In genomic region chr2:35408320-35408719, GRCh38 we compare ENCODE assay signal across 19 cellular contexts.
DNase-seq lines count a peak whose midpoint lies in the region; ATAC-seq and TF ChIP-seq lines count a peak whose summit lies in the region.
"Had no signal": no experiment of that assay in that cellular context is flagged by ENCODE, and none has a peak within 500 bp of the region (broad histone marks: within the 10 kb centered on the region; RNA-seq: fewer than 3 reads in every experiment).

No MANE protein-coding gene starts in this region.

- DNase-seq in GM23338 (ENCODE audit: low spot score) (peak; percentile 10), WTC11 (ENCODE audit: low spot score) (no peak), iPS-NIHi11 (ENCODE audit: low spot score) (peak; percentile 10), mesendoderm (peak; percentile 33), T-helper 2 cell (no peak), SHP77 treated with DMSO at 0.1 percent for 48 hours (lab: John Stamatoyannopoulos, UW) (no peak), neural progenitor cell (ENCODE audit: low spot score) (no peak)
- DNase-seq: AML-193; Caco-2; Calu3; CD4-positive, alpha-beta T cell; CD8-positive, alpha-beta T cell; DMS79 treated with DMSO at 0.1 percent for 48 hours; GF-D8 had no signal

- POLR2A ChIA-PET in WTC11 (lab: Charles Lee) = no interaction called here

- H4K8ac ChIP-seq in mesendoderm (ENCODE audit: low read depth, low read length) = no peak overlapping the region

- no peak overlapping the region for H2BK15ac ChIP-seq in mesendoderm (replicated peaks; ENCODE audit: low read depth)

- H3K4ac ChIP-seq in mesendoderm (ENCODE audit: low read depth, low read length) = no peak overlapping the region

- H3K27me3 Mint-ChIP-seq in GM23338 (ENCODE audit: insufficient read depth, low read depth, poor library complexity) = peaks cover 1% of the 10 kb centered on the region
- H3K27me3 Mint-ChIP-seq in WTC11 (ENCODE audit: low read depth) = no peaks in the 10 kb centered on the region; the same call in 1 of the 2 replicates
- H3K27me3 Mint-ChIP-seq in neural progenitor cell (ENCODE audit: insufficient read depth, low read depth) = no peaks in the 10 kb centered on the region
- H3K27me3 Mint-ChIP-seq: B cell; CD4-positive, alpha-beta T cell had no signal

- no peak overlapping the region for H3K23ac ChIP-seq in mesendoderm (ENCODE audit: low read length)

- no peak overlapping the region for H2BK120ac ChIP-seq in mesendoderm (ENCODE audit: low read depth, low read length)

- no peak overlapping the region for H3K27ac Mint-ChIP-seq in GM23338
- no peak overlapping the region for H3K27ac Mint-ChIP-seq in WTC11
- no peak overlapping the region for H3K27ac Mint-ChIP-seq in neural progenitor cell
- H3K27ac Mint-ChIP-seq: B cell; CD4-positive, alpha-beta T cell; CD8-positive, alpha-beta T cell had no signal

- H3K36me3 ChIP-seq in GM23338 (ENCODE audit: insufficient read depth) (no peaks in the 10 kb centered on the region), mesendoderm (ENCODE audit: control insufficient read depth, insufficient read depth, low read length) (no peaks in the 10 kb centered on the region), neural progenitor cell (no peaks in the 10 kb centered on the region)
- H3K36me3 ChIP-seq: BLaER1 treated with 17β-estradiol and CSF1 and Interleukin-3, amounts not matched to agents 10 nM and 100 nM had no signal

- H3K4me1 Mint-ChIP-seq in GM23338 (peaks cover 3% of the 10 kb centered on the region; the same call in 2 of the 3 replicates), WTC11 (peaks cover 18% of the 10 kb centered on the region), neural progenitor cell (no peaks in the 10 kb centered on the region)
- H3K4me1 Mint-ChIP-seq: B cell had no signal

- no peak overlapping the region for H2BK5ac ChIP-seq in mesendoderm (ENCODE audit: low read length)

- H3K27me3 ChIP-seq in GM23338 (ENCODE audit: insufficient read depth) = no peaks in the 10 kb centered on the region
- no peaks in the 10 kb centered on the region for H3K27me3 ChIP-seq in mesendoderm (ENCODE audit: insufficient read depth, low read length, poor library complexity)
- H3K27me3 ChIP-seq in neural progenitor cell = no peaks in the 10 kb centered on the region
- H3K27me3 ChIP-seq: BLaER1 treated with 17β-estradiol and CSF1 and Interleukin-3, amounts not matched to agents 10 nM and 100 nM had no signal

- H3K4me2 ChIP-seq in GM23338 (no peak overlapping the region), mesendoderm (ENCODE audit: low read length) (no peak overlapping the region), neural progenitor cell (no peak overlapping the region)
- H3K4me2 ChIP-seq: A549; BLaER1 treated with 17β-estradiol and CSF1 and Interleukin-3, amounts not matched to agents 10 nM and 100 nM had no signal

- no peaks in the 10 kb centered on the region for H3F3A ChIP-seq in GM23338 (replicated peaks; ENCODE audit: low read depth)
- H3F3A ChIP-seq in neural progenitor cell (ENCODE audit: low read depth) = no peaks in the 10 kb centered on the region

- H4K20me1 ChIP-seq in GM23338 (replicated peaks; ENCODE audit: insufficient read depth) = no peaks in the 10 kb centered on the region
- H4K20me1 ChIP-seq in neural progenitor cell (ENCODE audit: low read depth) = no peaks in the 10 kb centered on the region
- H4K20me1 ChIP-seq: BLaER1 treated with 17β-estradiol and CSF1 and Interleukin-3, amounts not matched to agents 10 nM and 100 nM had no signal

- ATAC-seq in GM23338 (peak; percentile 50; the same call in 2 of the 3 replicates), WTC11 (peak; percentile 52; the same call in 1 of the 2 replicates)
- ATAC-seq: A549; CD8-positive, alpha-beta T cell had no signal

- TF ChIP-seq CTCF in GM23338 (conservative IDR thresholded peaks at IDR 0.05; ENCODE audit: low read depth in 2 of 2) = no peak
- TF ChIP-seq CTCF in WTC11 (IDR thresholded peaks at IDR 0.05) = no peak
- no peak for TF ChIP-seq CTCF in neural progenitor cell (IDR thresholded peaks at IDR 0.05)

- H3K36me3 Mint-ChIP-seq in GM23338 (ENCODE audit: low read depth) (no peaks in the 10 kb centered on the region), WTC11 (no peaks in the 10 kb centered on the region), neural progenitor cell (no peaks in the 10 kb centered on the region)
- H3K36me3 Mint-ChIP-seq: CD8-positive, alpha-beta T cell had no signal

- no peaks in the 10 kb centered on the region for H3K79me1 ChIP-seq in mesendoderm (ENCODE audit: low read length)

- H3K79me2 ChIP-seq in GM23338 (replicated peaks; ENCODE audit: insufficient read depth) = no peaks in the 10 kb centered on the region
- no peaks in the 10 kb centered on the region for H3K79me2 ChIP-seq in mesendoderm (ENCODE audit: control insufficient read depth, insufficient read depth, low read length)
- no peaks in the 10 kb centered on the region for H3K79me2 ChIP-seq in neural progenitor cell (ENCODE audit: low read depth)

- 0 out of 2 replicates have a peak, but pooled peaks cover 5% of the 10 kb centered on the region for H3K9me2 ChIP-seq in GM23338 (ENCODE audit: insufficient read depth)

- CTCF ChIA-PET in WTC11 (lab: Charles Lee) = no interaction called here

- no peak overlapping the region for H2AFZ ChIP-seq in GM23338
- H2AFZ ChIP-seq in neural progenitor cell (replicated peaks) = no peak overlapping the region

- H3K27ac ChIP-seq in GM23338 (ENCODE audit: low read depth) (no peak overlapping the region), mesendoderm (ENCODE audit: low read depth, low read length) (no peak overlapping the region), neural progenitor cell (no peak overlapping the region)
- H3K27ac ChIP-seq: 22Rv1; A549; BLaER1 treated with 17β-estradiol and CSF1 and Interleukin-3, amounts not matched to agents 10 nM and 100 nM; C4-2B had no signal

- H3K9ac ChIP-seq in mesendoderm (ENCODE audit: low read length) (no peak overlapping the region), neural progenitor cell (no peak overlapping the region)
- H3K9ac ChIP-seq: BLaER1 treated with 17β-estradiol and CSF1 and Interleukin-3, amounts not matched to agents 10 nM and 100 nM had no signal

- no peak overlapping the region for H3K4me3 Mint-ChIP-seq in GM23338
- no peak overlapping the region for H3K4me3 Mint-ChIP-seq in WTC11
- no peak overlapping the region for H3K4me3 Mint-ChIP-seq in neural progenitor cell
- H3K4me3 Mint-ChIP-seq: B cell; CD4-positive, alpha-beta T cell; CD8-positive, alpha-beta T cell had no signal

- no peak overlapping the region for H4K5ac ChIP-seq in mesendoderm (ENCODE audit: low read length)

- H3K9me3 Mint-ChIP-seq in GM23338 (no peaks in the 10 kb centered on the region; the same call in 2 of the 3 replicates), WTC11 (no peaks in the 10 kb centered on the region), neural progenitor cell (no peaks in the 10 kb centered on the region)
- H3K9me3 Mint-ChIP-seq: CD4-positive, alpha-beta T cell; CD8-positive, alpha-beta T cell had no signal

- no peak overlapping the region for H3K18ac ChIP-seq in mesendoderm (ENCODE audit: low read length)

- H3K4me1 ChIP-seq in GM23338 (ENCODE audit: insufficient read depth) = no peaks in the 10 kb centered on the region
- peaks cover 3% of the 10 kb centered on the region for H3K4me1 ChIP-seq in mesendoderm (ENCODE audit: control insufficient read depth, low read depth, low read length)
- H3K4me1 ChIP-seq in neural progenitor cell = peaks cover 5% of the 10 kb centered on the region
- H3K4me1 ChIP-seq: A549; BLaER1 treated with 17β-estradiol and CSF1 and Interleukin-3, amounts not matched to agents 10 nM and 100 nM; Caco-2 had no signal

- H3K4me3 ChIP-seq in GM23338 (no peak overlapping the region), mesendoderm (ENCODE audit: low read length) (no peak overlapping the region), neural progenitor cell (no peak overlapping the region)
- H3K4me3 ChIP-seq: A549; BLaER1 treated with 17β-estradiol and CSF1 and Interleukin-3, amounts not matched to agents 10 nM and 100 nM had no signal

- H3K9me3 ChIP-seq in neural progenitor cell (ENCODE audit: low read depth) = no peaks in the 10 kb centered on the region
- H3K9me3 ChIP-seq: A549; BLaER1 treated with 17β-estradiol and CSF1 and Interleukin-3, amounts not matched to agents 10 nM and 100 nM; Caco-2 had no signal

- H2AK5ac ChIP-seq in mesendoderm (ENCODE audit: low read length) = no peak overlapping the region

- no peak overlapping the region for H3K56ac ChIP-seq in mesendoderm (ENCODE audit: low read length)

TF ChIP-seq in WTC11, 78 proteins besides CTCF, POLR2A, EP300 and RAD21:
- TF ChIP-seq NFATC4 (CRISPR knock-in tag; IDR thresholded peaks at IDR 0.05) = no peak
- TF ChIP-seq IRF1 (CRISPR knock-in tag; IDR thresholded peaks at IDR 0.05) = no peak
- peak; percentile 85 for TF ChIP-seq ZNF423 (CRISPR knock-in tag; IDR thresholded peaks at IDR 0.05)
- TF ChIP-seq SP1 (CRISPR knock-in tag; conservative IDR thresholded peaks at IDR 0.05) = no peak
- TF ChIP-seq ZNF121 (CRISPR knock-in tag; IDR thresholded peaks at IDR 0.05) = no peak
- no peak for TF ChIP-seq ZNF671 (CRISPR knock-in tag; IDR thresholded peaks at IDR 0.05)

Comparison
In these comparisons a context has a peak if more than half of its experiments do, and no peak if none do; other contexts are left out.
1. DNase-seq: peak in GM23338 (single experiment), iPS-NIHi11 (single experiment) and mesendoderm (single experiment); none in WTC11 (single experiment), T-helper 2 cell (0 of 5), SHP77 treated with DMSO at 0.1 percent for 48 hours (single experiment) and neural progenitor cell (single experiment).